In genomic region chr2:58135861-58136260, GRCh38 we compare ENCODE assay signal across 22 cellular contexts.
DNase-seq lines count a peak whose midpoint lies in the region; FAIRE-seq and TF ChIP-seq lines count a peak whose summit lies in the region.
"Had no signal": no experiment of that assay in that cellular context is flagged by ENCODE, and none has a peak within 500 bp of the region (broad histone marks: within the 10 kb centered on the region; RNA-seq: fewer than 3 reads in every experiment).

No MANE protein-coding gene starts in this region.

- H3K36me3 Mint-ChIP-seq in mesothelial cell of epicardium, result peaks cover 15% of the 10 kb centered on the region

- TF ChIP-seq POLR2A in GM12892 (IDR thresholded peaks at IDR 0.05; ENCODE audit: low read depth, low read length), result no peak
- no peak for TF ChIP-seq POLR2A in spleen (IDR thresholded peaks at IDR 0.05)

- DNase-seq in GM12892 (ENCODE audit: insufficient read length) (no peak), dorsolateral prefrontal cortex (no peak), mesothelial cell of epicardium (ENCODE audit: low spot score in 2 of 2, unreplicated experiment in 2 of 2) (no peak), substantia nigra (lab: John Stamatoyannopoulos, UW) (no peak), brain microvascular endothelial cell (no peak), spleen (no peak)
- no peak for DNase-seq in activated naive CD4-positive, alpha-beta T cell treated with anti-CD3 and anti-CD28 coated beads, Interleukin-2, amount 50 U/mL, for 16 hours
- DNase-seq: 8988T, Calu3, DMS153, DND-41, KBM-7, NCI-H1105 treated with DMSO at 0.1 percent for 48 hours, NCI-H146, NCI-H1930, NCI-H446 treated with DMSO at 0.1 percent for 48 hours, NCI-H526, NCI-H82, PC-9, SJCRH30 had no signal

- TF ChIP-seq CTCF in dorsolateral prefrontal cortex (IDR thresholded peaks at IDR 0.05 in 54 of 56, conservative IDR thresholded peaks at IDR 0.05 in 2 of 56; ENCODE audit: low read depth in 1 of 56, partially characterized antibody in 56 of 56) (no peak), mesothelial cell of epicardium (IDR thresholded peaks at IDR 0.05; ENCODE audit: unreplicated experiment) (no peak), brain microvascular endothelial cell (IDR thresholded peaks at IDR 0.05; ENCODE audit: low read depth, low read length, missing control alignments) (no peak), spleen (IDR thresholded peaks at IDR 0.05 in 8 of 11, conservative IDR thresholded peaks at IDR 0.05 in 3 of 11) (no peak)

- H3K36me3 ChIP-seq in brain microvascular endothelial cell (replicated peaks) (no peaks in the 10 kb centered on the region), spleen (peaks cover 0 to 63% (median 8%) of the 10 kb centered on the region in 6 donors)
- H3K36me3 ChIP-seq: SJCRH30 had no signal

- H3K9me3 Mint-ChIP-seq in mesothelial cell of epicardium, result no peaks in the 10 kb centered on the region

- H3K9me3 ChIP-seq in spleen, result no peaks in the 10 kb centered on the region
- H3K9me3 ChIP-seq: SJCRH30 had no signal

- intact Hi-C loops in dorsolateral prefrontal cortex (cut with DNase I) (loop anchor here (5.0 to 10.0 kb wide), 4 partner anchors 229 to 419 kb away; no protein-coding TSS in a partner anchor), spleen (cut with DNase I; ENCODE audit: low total_unique reads) (no loop called here)

- H3K27ac Mint-ChIP-seq in mesothelial cell of epicardium, result peak overlapping the region; percentile 56

- no peaks in the 10 kb centered on the region for H3K27me3 ChIP-seq in dorsolateral prefrontal cortex
- H3K27me3 ChIP-seq in brain microvascular endothelial cell (replicated peaks), result no peaks in the 10 kb centered on the region
- no peaks in the 10 kb centered on the region for H3K27me3 ChIP-seq in spleen (replicated peaks in 1 of 7)
- H3K27me3 ChIP-seq: SJCRH30 had no signal

- peaks cover 31% of the 10 kb centered on the region for H3K4me1 Mint-ChIP-seq in mesothelial cell of epicardium

- no peaks in the 10 kb centered on the region for H3K4me1 ChIP-seq in spleen

- FAIRE-seq in GM12892 (lab: Jason Lieb, UNC), result peak; percentile 42
- FAIRE-seq: GM19239, H54 had no signal

- H3K4me3 ChIP-seq in dorsolateral prefrontal cortex (peak overlapping the region in 3 of 59 donors; percentile 1 to 22 (median 11)), brain microvascular endothelial cell (ENCODE audit: low read depth, low read length) (no peak overlapping the region), spleen (no peak overlapping the region)
- H3K4me3 ChIP-seq: PC-9, SJCRH30 had no signal

- peak overlapping the region in 53 of 59 donors; percentile 0 to 87 (median 61) for H3K27ac ChIP-seq in dorsolateral prefrontal cortex
- H3K27ac ChIP-seq in substantia nigra (ENCODE audit: low read depth, low read length, poor library complexity, severe bottlenecking), result peak overlapping the region; percentile 14
- no peak overlapping the region for H3K27ac ChIP-seq in brain microvascular endothelial cell
- no peak overlapping the region for H3K27ac ChIP-seq in spleen
- H3K27ac ChIP-seq: PC-9, SJCRH30 had no signal

- WGBS in spleen, 5 donors, result 85 to 92% (median 91%) methylated on average over 2 of the region's 2 CpGs

- in situ Hi-C loops in brain microvascular endothelial cell (cut with HindIII; ENCODE audit: low pct_ligation_motif_present, low sequenced_read_pairs), result no loop called here

- H3K4me3 Mint-ChIP-seq in mesothelial cell of epicardium, result no peak overlapping the region

- H3K27me3 Mint-ChIP-seq in mesothelial cell of epicardium (ENCODE audit: low read depth), result no peaks in the 10 kb centered on the region

Comparison
In these comparisons a context has a peak if more than half of its experiments do, and no peak if none do; other contexts are left out.
1. H3K27ac ChIP-seq: peak in dorsolateral prefrontal cortex (53 of 59) and substantia nigra (single experiment); none in brain microvascular endothelial cell (single experiment) and spleen (0 of 8).